In the genomic region with DNA sequence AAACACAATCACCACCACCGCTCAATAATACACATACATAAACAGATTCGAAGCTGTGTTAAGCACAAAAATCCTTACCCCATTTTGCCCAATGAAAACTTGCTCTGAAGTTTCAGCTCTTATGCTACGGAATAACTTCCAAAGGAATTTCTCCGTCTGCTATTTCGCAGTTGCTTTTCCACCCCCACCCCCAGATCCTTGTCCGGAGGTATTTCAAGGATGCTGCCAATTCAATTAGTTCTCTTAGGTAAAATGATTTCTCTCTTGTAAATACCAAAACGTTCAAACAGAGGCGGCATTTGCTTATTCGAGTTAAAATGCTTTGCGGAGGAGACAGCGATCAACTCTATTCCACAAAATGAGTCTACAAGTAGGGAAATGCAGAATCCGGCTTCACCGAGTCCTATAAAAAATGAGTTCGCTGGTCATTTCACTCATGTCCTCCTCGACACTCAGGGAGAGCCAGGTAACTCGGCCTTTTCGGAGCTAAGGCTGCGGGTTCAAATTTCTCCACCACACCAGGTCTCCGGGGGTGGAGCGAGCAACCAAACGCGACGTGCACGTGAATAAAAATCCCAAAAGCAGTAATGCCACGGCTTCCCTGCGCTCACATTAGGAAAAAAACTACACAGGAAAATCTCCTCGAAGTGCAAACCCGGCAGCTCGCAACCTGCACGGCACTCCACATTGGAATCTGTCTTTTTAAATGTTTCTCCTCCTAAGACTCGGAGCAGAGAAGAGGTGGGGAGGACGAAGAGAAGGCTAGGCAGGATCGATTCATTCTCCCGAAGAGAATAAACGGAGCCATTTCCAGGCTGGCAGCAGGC, we compare ENCODE assay signal across 1 cellular context.
TF ChIP-seq lines count a peak whose summit lies in the region.

No MANE protein-coding gene starts in this region.

TF ChIP-seq in HepG2, 621 proteins besides CTCF, POLR2A, EP300 and RAD21 (continued from another document):
- TF ChIP-seq, protein P1, sequence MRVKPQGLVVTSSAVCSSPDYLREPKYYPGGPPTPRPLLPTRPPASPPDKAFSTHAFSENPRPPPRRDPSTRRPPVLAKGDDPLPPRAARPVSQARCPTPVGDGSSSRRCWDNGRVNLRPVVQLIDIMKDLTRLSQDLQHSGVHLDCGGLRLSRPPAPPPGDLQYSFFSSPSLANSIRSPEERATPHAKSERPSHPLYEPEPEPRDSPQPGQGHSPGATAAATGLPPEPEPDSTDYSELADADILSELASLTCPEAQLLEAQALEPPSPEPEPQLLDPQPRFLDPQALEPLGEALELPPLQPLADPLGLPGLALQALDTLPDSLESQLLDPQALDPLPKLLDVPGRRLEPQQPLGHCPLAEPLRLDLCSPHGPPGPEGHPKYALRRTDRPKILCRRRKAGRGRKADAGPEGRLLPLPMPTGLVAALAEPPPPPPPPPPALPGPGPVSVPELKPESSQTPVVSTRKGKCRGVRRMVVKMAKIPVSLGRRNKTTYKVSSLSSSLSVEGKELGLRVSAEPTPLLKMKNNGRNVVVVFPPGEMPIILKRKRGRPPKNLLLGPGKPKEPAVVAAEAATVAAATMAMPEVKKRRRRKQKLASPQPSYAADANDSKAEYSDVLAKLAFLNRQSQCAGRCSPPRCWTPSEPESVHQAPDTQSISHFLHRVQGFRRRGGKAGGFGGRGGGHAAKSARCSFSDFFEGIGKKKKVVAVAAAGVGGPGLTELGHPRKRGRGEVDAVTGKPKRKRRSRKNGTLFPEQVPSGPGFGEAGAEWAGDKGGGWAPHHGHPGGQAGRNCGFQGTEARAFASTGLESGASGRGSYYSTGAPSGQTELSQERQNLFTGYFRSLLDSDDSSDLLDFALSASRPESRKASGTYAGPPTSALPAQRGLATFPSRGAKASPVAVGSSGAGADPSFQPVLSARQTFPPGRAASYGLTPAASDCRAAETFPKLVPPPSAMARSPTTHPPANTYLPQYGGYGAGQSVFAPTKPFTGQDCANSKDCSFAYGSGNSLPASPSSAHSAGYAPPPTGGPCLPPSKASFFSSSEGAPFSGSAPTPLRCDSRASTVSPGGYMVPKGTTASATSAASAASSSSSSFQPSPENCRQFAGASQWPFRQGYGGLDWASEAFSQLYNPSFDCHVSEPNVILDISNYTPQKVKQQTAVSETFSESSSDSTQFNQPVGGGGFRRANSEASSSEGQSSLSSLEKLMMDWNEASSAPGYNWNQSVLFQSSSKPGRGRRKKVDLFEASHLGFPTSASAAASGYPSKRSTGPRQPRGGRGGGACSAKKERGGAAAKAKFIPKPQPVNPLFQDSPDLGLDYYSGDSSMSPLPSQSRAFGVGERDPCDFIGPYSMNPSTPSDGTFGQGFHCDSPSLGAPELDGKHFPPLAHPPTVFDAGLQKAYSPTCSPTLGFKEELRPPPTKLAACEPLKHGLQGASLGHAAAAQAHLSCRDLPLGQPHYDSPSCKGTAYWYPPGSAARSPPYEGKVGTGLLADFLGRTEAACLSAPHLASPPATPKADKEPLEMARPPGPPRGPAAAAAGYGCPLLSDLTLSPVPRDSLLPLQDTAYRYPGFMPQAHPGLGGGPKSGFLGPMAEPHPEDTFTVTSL (CRISPR knock-in tag; IDR thresholded peaks at IDR 0.05; ENCODE audit: borderline replicate concordance) = 0 out of 2 replicates have a peak, but pooled peaks have one; percentile 22
- TF ChIP-seq KAT8 (CRISPR knock-in tag; IDR thresholded peaks at IDR 0.05) = 0 out of 2 replicates have a peak, but pooled peaks have one; percentile 14
- TF ChIP-seq, protein P2, sequence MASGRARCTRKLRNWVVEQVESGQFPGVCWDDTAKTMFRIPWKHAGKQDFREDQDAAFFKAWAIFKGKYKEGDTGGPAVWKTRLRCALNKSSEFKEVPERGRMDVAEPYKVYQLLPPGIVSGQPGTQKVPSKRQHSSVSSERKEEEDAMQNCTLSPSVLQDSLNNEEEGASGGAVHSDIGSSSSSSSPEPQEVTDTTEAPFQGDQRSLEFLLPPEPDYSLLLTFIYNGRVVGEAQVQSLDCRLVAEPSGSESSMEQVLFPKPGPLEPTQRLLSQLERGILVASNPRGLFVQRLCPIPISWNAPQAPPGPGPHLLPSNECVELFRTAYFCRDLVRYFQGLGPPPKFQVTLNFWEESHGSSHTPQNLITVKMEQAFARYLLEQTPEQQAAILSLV (CRISPR knock-in tag; IDR thresholded peaks at IDR 0.05; ENCODE audit: borderline replicate concordance) = no peak
